In the genomic region with DNA sequence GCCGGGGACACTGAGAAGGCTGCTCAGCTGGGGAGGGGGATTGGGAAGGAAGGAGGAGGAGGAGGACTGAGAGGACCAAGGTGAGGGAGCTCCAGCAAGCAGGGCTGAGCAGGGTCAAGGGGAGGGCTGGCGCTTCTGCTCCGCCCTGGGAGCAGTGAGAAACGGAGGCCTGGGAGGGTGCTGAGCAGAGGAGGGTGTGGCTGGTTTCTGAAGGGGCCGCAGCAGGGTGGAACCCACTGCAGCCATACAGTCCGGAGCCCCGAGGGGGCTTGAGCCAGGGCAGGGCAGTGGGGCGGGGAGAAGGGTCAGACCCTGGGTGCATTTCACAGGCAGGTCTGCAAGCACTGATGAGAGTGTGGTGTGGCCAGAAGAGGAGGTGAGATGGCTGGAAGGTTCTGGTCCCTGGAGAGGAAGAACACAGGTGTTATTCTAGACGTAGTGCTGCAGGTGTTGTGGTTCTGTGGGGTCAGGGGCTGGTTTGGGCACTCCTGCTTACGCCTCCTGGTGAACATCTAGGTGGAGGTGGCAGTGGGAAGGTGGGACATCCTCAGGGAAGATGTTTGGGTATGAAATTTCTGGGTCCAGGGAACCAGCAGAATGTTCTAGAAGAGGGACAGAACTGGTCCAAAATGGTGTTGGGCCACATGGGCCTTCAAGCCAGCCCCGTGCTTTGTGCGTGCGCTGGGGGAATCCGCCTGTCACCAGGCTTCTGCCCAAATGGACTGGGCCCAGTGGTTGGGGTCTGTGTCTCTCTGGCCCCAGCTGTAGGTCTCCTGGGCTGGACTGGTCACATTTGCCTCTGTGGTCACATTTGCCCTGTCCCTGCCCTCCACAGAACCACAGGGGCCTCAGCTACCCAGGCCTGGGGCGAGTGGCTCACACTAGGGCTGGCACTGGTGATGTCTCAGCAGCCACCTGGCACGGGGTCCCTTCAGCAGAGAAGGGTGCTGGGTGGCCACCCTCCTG, we compare ENCODE assay signal across 24 cellular contexts.
"Had no signal": no experiment of that assay in that cellular context is flagged by ENCODE, and none has a peak within 500 bp of the region (broad histone marks: within the 10 kb centered on the region; RNA-seq: fewer than 3 reads in every experiment).

No MANE protein-coding gene starts in this region.

- H3K9me3 ChIP-seq: MG63, Peyer's patch, SJCRH30, SK-N-SH had no signal

- H3K4me1 ChIP-seq: Peyer's patch, SJCRH30 had no signal

- H3K36me3 ChIP-seq: MG63, Peyer's patch, SJCRH30, WERI-Rb-1 had no signal

- H3K27me3 ChIP-seq: MG63, Peyer's patch had no signal

- DNase-seq: activated CD4-positive, alpha-beta T cell treated with anti-CD3 and anti-CD28 coated beads for 36 hours; activated CD4-positive, alpha-beta T cell treated with anti-CD3 and anti-CD28 coated beads, Interleukin-2, amount 50 U/mL, for 1 hour; activated CD8-positive, alpha-beta memory T cell treated with anti-CD3 and anti-CD28 coated beads, Interleukin-2, amount 50 U/mL, for 4 hours; activated CD8-positive, alpha-beta T cell treated with anti-CD3 and anti-CD28 coated beads for 36 hours; activated naive CD4-positive, alpha-beta T cell treated with Interleukin-2 at 50 U/mL for 16 hours; activated T-cell treated with anti-CD3 and anti-CD28 coated beads, Interleukin-2, amount 50 U/mL, for 72 hours; MG63; MV-4-11; NCI-H1092 treated with DMSO at 0.1 percent for 48 hours; NCI-H1417 treated with DMSO at 0.1 percent for 48 hours; NCI-H1694; NCI-H2029; NCI-H2107; NCI-H2171 treated with DMSO at 0.1 percent for 48 hours; NCI-H226; NCI-H526; NK-92 treated with Interleukin-12 subunit alpha and Interleukin-12 subunit beta, amount 100 ng/mL, for 24 hours; Peyer's patch; Right ventricle myocardium superior; SJCRH30; SK-N-SH; T-helper 1 cell; WERI-Rb-1 had no signal

- ATAC-seq: activated CD4-positive, alpha-beta T cell treated with anti-CD3 and anti-CD28 coated beads for 36 hours; activated CD8-positive, alpha-beta T cell treated with anti-CD3 and anti-CD28 coated beads for 36 hours; activated T-cell treated with anti-CD3 and anti-CD28 coated beads, Interleukin-2, amount 50 U/mL, for 72 hours had no signal

- H3K4me3 ChIP-seq: MG63, Peyer's patch, SJCRH30 had no signal

- H3K27ac ChIP-seq: Peyer's patch, RWPE1, SJCRH30, WERI-Rb-1 had no signal
